1 cellular context compared by ENCODE assay signal in genomic region chr14:30998100-30998706, GRCh38.
TF ChIP-seq lines count a peak whose summit lies in the region.

No MANE protein-coding gene starts in this region.

TF ChIP-seq in HepG2, 621 proteins besides CTCF, POLR2A, EP300 and RAD21 (continued from another document):
- no peak for TF ChIP-seq MTERF4 (CRISPR knock-in tag; IDR thresholded peaks at IDR 0.05)
- TF ChIP-seq ATF3 (CRISPR knock-in tag; IDR thresholded peaks at IDR 0.05) = no peak
- 0 out of 2 replicates have a peak, but pooled peaks have one; percentile 8 for TF ChIP-seq THAP11 (CRISPR knock-in tag; IDR thresholded peaks at IDR 0.05)
- 0 out of 2 replicates have a peak, but pooled peaks have one; percentile 57 for TF ChIP-seq SMYD3 (CRISPR knock-in tag; IDR thresholded peaks at IDR 0.05)
- no peak for TF ChIP-seq ZFP62 (CRISPR knock-in tag; IDR thresholded peaks at IDR 0.05)
- no peak for TF ChIP-seq ZNF281 (CRISPR knock-in tag; IDR thresholded peaks at IDR 0.05; ENCODE audit: borderline replicate concordance)
- no peak for TF ChIP-seq IRX3 (CRISPR knock-in tag; IDR thresholded peaks at IDR 0.05; ENCODE audit: borderline replicate concordance, low read depth)
- no peak for TF ChIP-seq ZNF235 (CRISPR knock-in tag; IDR thresholded peaks at IDR 0.05; ENCODE audit: borderline replicate concordance)
- TF ChIP-seq KMT2A (CRISPR knock-in tag; IDR thresholded peaks at IDR 0.05) = 0 out of 2 replicates have a peak, but pooled peaks have one; percentile 41
